ENCODE assay signal across 8 cellular contexts in the genomic region with DNA sequence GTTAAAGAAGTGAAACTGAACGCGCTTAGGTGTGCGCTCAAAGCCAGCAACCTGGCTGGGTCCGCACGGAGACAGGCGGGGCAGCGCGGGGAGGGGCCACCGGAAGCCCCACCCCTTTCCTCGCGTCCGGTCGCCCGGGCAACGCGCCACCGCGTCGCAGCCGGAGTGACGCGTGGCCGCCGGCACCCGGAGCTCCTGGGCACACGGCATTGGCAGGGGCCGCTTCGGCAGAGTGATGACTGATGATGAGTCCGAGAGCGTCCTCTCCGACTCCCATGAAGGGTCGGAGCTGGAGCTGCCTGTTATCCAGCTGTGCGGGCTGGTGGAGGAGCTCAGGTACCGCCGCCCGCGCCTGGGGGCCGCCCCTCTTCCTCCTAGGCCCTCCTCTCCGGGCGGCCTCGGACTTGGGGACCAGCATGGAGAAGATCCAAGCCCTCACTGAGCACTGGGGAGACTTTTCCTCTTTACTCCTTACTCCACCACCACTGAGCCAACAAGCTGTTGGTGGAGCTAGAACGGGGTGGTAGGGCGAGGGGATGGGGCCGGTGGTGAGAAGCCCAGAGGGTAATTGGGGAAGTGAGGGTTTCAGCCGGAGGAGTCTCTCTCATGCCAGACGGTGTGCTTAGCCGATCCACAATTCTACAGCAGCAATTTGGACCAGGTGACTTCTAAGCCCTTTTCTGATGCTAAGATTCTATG. TPM values are rescaled to one million over a fixed set of nuclear protein-coding genes. Genes with fewer than 3 reads are reported as not detected.
DNase-seq lines count a peak whose midpoint lies in the region; ATAC-seq, FAIRE-seq and TF ChIP-seq lines count a peak whose summit lies in the region.

No MANE protein-coding gene starts in this region.

- H3K9ac ChIP-seq in ES-I3 (ENCODE audit: low read depth, low read length), result peak overlapping the region; percentile 98
- H3K9ac ChIP-seq in GM23248, result peak overlapping the region; percentile 91
- peak overlapping the region; percentile 82 for H3K9ac ChIP-seq in Karpas-422 (ENCODE audit: low read length)
- H3K9ac ChIP-seq in SK-N-MC (ENCODE audit: insufficient read length), result no peak overlapping the region

- H3K36me3 ChIP-seq in ES-I3 (ENCODE audit: insufficient read depth, low read length) (no peaks in the 10 kb centered on the region), GM23248 (ENCODE audit: low read depth) (no peaks in the 10 kb centered on the region), Karpas-422 (ENCODE audit: insufficient read depth, low read length) (no peaks in the 10 kb centered on the region), SK-N-MC (ENCODE audit: insufficient read depth, low read length) (no peaks in the 10 kb centered on the region), pancreas (no peaks in the 10 kb centered on the region), tibial artery (no peaks in the 10 kb centered on the region)

- no peak for TF ChIP-seq CTCF in pancreas (IDR thresholded peaks at IDR 0.05)
- no peak for TF ChIP-seq CTCF in tibial artery (IDR thresholded peaks at IDR 0.05)

- H3F3A ChIP-seq in GM23248 (ENCODE audit: insufficient read depth), result no peaks in the 10 kb centered on the region

- H4K20me1 ChIP-seq in GM23248 (ENCODE audit: insufficient read depth) (no peaks in the 10 kb centered on the region), Karpas-422 (ENCODE audit: insufficient read depth, low read depth, low read length) (no peaks in the 10 kb centered on the region)

- no peaks in the 10 kb centered on the region for H3K4me1 ChIP-seq in ES-I3 (ENCODE audit: insufficient read depth, low read length)
- H3K4me1 ChIP-seq in GM23248 (ENCODE audit: insufficient read depth), result 0 out of 2 replicates have a peak, but pooled peaks cover 5% of the 10 kb centered on the region
- peaks cover 17% of the 10 kb centered on the region for H3K4me1 ChIP-seq in Karpas-422 (ENCODE audit: low read length)
- peaks cover 0 to 5% (median 0%) of the 10 kb centered on the region in 3 donors for H3K4me1 ChIP-seq in pancreas
- H3K4me1 ChIP-seq in tibial artery, result peaks cover 0 to 14% (median 7%) of the 10 kb centered on the region in 4 donors

- DNase-seq in GM23248 (peak; percentile 95), Karpas-422 (peak; percentile 95), SK-N-MC (ENCODE audit: low read depth, low spot score) (no peak), Right ventricle myocardium inferior (ENCODE audit: missing footprints) (peak; percentile 87), pancreas (peak; percentile 76 to 96 (median 90)), tibial artery (peak; percentile 40 to 81)
- DNase-seq in activated naive CD4-positive, alpha-beta T cell treated with anti-CD3 and anti-CD28 coated beads, Interleukin-2, amount 50 U/mL, for 16 hours, result peak; percentile 85

- intact Hi-C loops in Right ventricle myocardium inferior (cut with DNase I) (no loop called here), pancreas (cut with DNase I) (no loop called here), tibial artery (cut with DNase I; ENCODE audit: low total_unique reads) (no loop called here)

- H3K9me3 ChIP-seq in ES-I3 (ENCODE audit: control insufficient read depth, insufficient read depth, low read length) (no peaks in the 10 kb centered on the region), GM23248 (ENCODE audit: low read depth) (no peaks in the 10 kb centered on the region), Karpas-422 (ENCODE audit: low read length) (no peaks in the 10 kb centered on the region), SK-N-MC (ENCODE audit: low read depth, low read length) (no peaks in the 10 kb centered on the region), pancreas (no peaks in the 10 kb centered on the region), tibial artery (no peaks in the 10 kb centered on the region)

- peak overlapping the region; percentile 49 for H3K27ac ChIP-seq in GM23248
- H3K27ac ChIP-seq in Karpas-422 (ENCODE audit: low read length), result peak overlapping the region; percentile 15; the same call in 1 of the 2 replicates
- H3K27ac ChIP-seq in SK-N-MC, result no peak overlapping the region
- H3K27ac ChIP-seq in pancreas, result peak overlapping the region in 3 of 4 donors; percentile 12 to 53 (median 53)
- H3K27ac ChIP-seq in tibial artery, result peak overlapping the region; percentile 25 to 68

- no peaks in the 10 kb centered on the region for H3K79me2 ChIP-seq in GM23248 (ENCODE audit: insufficient read depth)
- H3K79me2 ChIP-seq in Karpas-422 (ENCODE audit: low read length), result 0 out of 2 replicates have a peak, but pooled peaks cover 3% of the 10 kb centered on the region

- H3K4me3 ChIP-seq in GM23248 (peak overlapping the region; percentile 93), Karpas-422 (ENCODE audit: low read length) (peak overlapping the region; percentile 95), SK-N-MC (peak overlapping the region; percentile 77), pancreas (peak overlapping the region; percentile 53 to 75 (median 64)), tibial artery (peak overlapping the region; percentile 57 to 73)

- ATAC-seq in Right ventricle myocardium inferior, result peak; percentile 96
- ATAC-seq in pancreas, result peak; percentile 99

- H3K4me2 ChIP-seq in GM23248 (ENCODE audit: unreplicated experiment) (peak overlapping the region; percentile 96), Karpas-422 (ENCODE audit: low read depth, low read length, poor library complexity, severe bottlenecking) (peak overlapping the region; percentile 85)

- FAIRE-seq in pancreas (lab: Jason Lieb, UNC), result no peak

- H2AFZ ChIP-seq in GM23248 (peak overlapping the region; percentile 98), Karpas-422 (ENCODE audit: low read length) (peak overlapping the region; percentile 71)

- 1% methylated on average over 40 to 47 of the region's 47 CpGs for WGBS in GM23248 (ENCODE audit: low coverage in 1 of 2, low lambda C conversion rate in 2 of 2, missing lambda C conversion rate in 2 of 2), 2 experiments
- 1% methylated on average over 42 to 47 of the region's 47 CpGs for WGBS in pancreas, 2 donors

- H3K9me2 ChIP-seq in GM23248 (ENCODE audit: insufficient read depth) (no peaks in the 10 kb centered on the region), Karpas-422 (replicated peaks; ENCODE audit: insufficient read depth, low read length) (no peaks in the 10 kb centered on the region)

- H3K27me3 ChIP-seq in GM23248 (replicated peaks; ENCODE audit: insufficient read depth), result peaks cover 2% of the 10 kb centered on the region; the same call in 1 of the 2 replicates
- H3K27me3 ChIP-seq in Karpas-422 (ENCODE audit: low read length), result no peaks in the 10 kb centered on the region
- no peaks in the 10 kb centered on the region for H3K27me3 ChIP-seq in pancreas
- peaks cover 0 to 1% of the 10 kb centered on the region in 2 donors for H3K27me3 ChIP-seq in tibial artery

- in situ Hi-C loops in GM23248 (cut with MboI), result no loop called here

RNA-seq across cellular contexts. Expression of a gene that starts 44.9 kb away (rescaled TPM):
- not detected in 2 replicates for total RNA-seq in GM23248 (2014; rRNA removed; shearing (Covaris generic))
- not detected in 2 replicates for polyA plus RNA-seq in GM23248 (2016; fragmentation: Nextera tagmentation; extraction: Ambion mirVana)
- not detected in 2 replicates for total RNA-seq in Karpas-422 (2014; rRNA removed; shearing (Covaris generic); ENCODE audit: low replicate concordance)
- total RNA-seq in Right ventricle myocardium inferior, result not detected
- not detected for total RNA-seq in pancreas
- polyA plus RNA-seq in pancreas, result not detected

RNA-seq across cellular contexts. Expression of a gene that starts 52.0 kb away (rescaled TPM):
- total RNA-seq in GM23248 (2014; rRNA removed; shearing (Covaris generic)), result 13.2 and 16.6 TPM in 2 replicates
- polyA plus RNA-seq in GM23248 (2016; fragmentation: Nextera tagmentation; extraction: Ambion mirVana), result 26.7 and 27.4 TPM in 2 replicates
- total RNA-seq in Karpas-422 (2014; rRNA removed; shearing (Covaris generic); ENCODE audit: low replicate concordance), result 45.2 and 56.4 TPM in 2 replicates
- total RNA-seq in Right ventricle myocardium inferior, result 29.7 TPM
- 10 to 100 TPM; 35.5 to 59.0 (median 40.6) TPM for total RNA-seq in pancreas
- 10 to 100 TPM; 18.3 to 19.3 TPM for polyA plus RNA-seq in pancreas
